In the genomic region with DNA sequence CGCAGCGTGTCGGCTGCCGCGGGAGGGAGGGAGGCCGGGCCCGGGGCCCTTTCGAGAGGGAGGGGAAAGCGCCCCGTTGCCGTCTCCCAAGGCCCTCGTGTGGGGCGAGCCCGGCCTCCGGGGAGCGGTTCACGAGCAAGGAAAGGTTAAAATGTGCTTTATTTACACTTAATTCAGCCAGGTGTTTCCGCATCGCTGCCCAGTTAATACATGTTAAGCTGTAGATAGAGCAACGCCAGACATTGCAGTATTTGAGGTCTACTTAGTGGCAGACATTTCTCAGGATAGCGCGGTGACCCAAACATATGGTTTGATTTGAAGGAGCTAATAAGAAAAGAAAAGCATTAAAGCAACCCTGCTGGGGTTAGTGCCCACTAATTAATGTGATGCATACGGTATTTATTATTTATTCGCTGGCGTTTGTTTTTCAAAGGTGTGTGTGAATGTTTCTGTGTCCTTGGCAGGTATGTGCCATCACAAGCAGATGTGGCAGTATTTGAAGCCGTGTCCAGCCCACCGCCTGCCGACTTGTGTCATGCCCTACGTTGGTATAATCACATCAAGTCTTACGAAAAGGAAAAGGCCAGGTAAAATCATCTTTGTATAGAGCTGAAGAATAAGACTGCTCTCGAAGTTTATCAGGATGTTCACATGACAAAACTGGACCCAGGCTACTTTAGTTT, we compare ENCODE assay signal across 8 cellular contexts. TPM values are rescaled to one million over a fixed set of nuclear protein-coding genes. Genes with fewer than 3 reads are reported as not detected.
A peak's percentile ranks its signal among the peaks of the same experiment; 100 is the strongest.
DNase-seq lines count a peak whose midpoint lies in the region; ATAC-seq and TF ChIP-seq lines count a peak whose summit lies in the region.

No MANE protein-coding gene starts in this region.

- H3K27ac ChIP-seq in VCaP (peak overlapping the region; percentile 92), esophagus (ENCODE audit: low read depth in 2 of 2, low read length in 1 of 2) (peak overlapping the region; percentile 82 to 94)

- intact Hi-C loops in natural killer cell (cut with micrococcal nuclease) = loop anchor here (5.0 kb wide), 1 partner anchor 1317 kb away; no protein-coding TSS in a partner anchor

- no peaks in the 10 kb centered on the region for H3K27me3 Mint-ChIP-seq in natural killer cell (ENCODE audit: low read depth in 2 of 2)

- WGBS in esophagus, 2 donors = 4% methylated on average over 31 of the region's 31 CpGs

- H3K9me3 ChIP-seq in esophagus (ENCODE audit: control insufficient read depth in 2 of 2, insufficient read depth in 1 of 2, low read depth in 1 of 2, low read length in 1 of 2) = no peaks in the 10 kb centered on the region

- ATAC-seq in GM19395 (IDR thresholded peaks at IDR 0.05; ENCODE audit: unreplicated experiment) (peak; percentile 48), HG03439 (IDR thresholded peaks at IDR 0.05; ENCODE audit: unreplicated experiment) (peak; percentile 48), natural killer cell (peak in 2 of 3 donors; percentile 51 to 70)

- H3K4me1 Mint-ChIP-seq in natural killer cell = peaks cover 42 to 48% of the 10 kb centered on the region in 2 donors

- DNase-seq in D341Med (ENCODE audit: low spot score) (peak; percentile 75), natural killer cell (no peak), glomerular visceral epithelial cell (ENCODE audit: extremely low spot score) (no peak)
- DNase-seq in effector CD4-positive, alpha-beta T cell = no peak

- no peaks in the 10 kb centered on the region for H3K9me3 Mint-ChIP-seq in natural killer cell

- H3K4me1 ChIP-seq in esophagus (ENCODE audit: control insufficient read depth in 2 of 2, insufficient read depth in 2 of 2, low read length in 1 of 2) = peaks cover 2% of the 10 kb centered on the region in 2 donors

- peak overlapping the region; percentile 72 to 78 for H3K4me3 ChIP-seq in esophagus (ENCODE audit: low read depth in 1 of 2, low read length in 2 of 2)

- H3K27ac Mint-ChIP-seq in natural killer cell = peak overlapping the region; percentile 99 to 100

- peaks cover 0 to 6% of the 10 kb centered on the region in 2 donors for H3K36me3 ChIP-seq in esophagus (ENCODE audit: control insufficient read depth in 2 of 2, insufficient read depth in 2 of 2, low read length in 1 of 2)

- TF ChIP-seq CTCF in VCaP (conservative IDR thresholded peaks at IDR 0.05) (no peak), natural killer cell (IDR thresholded peaks at IDR 0.05) (no peak)

- H3K4me3 Mint-ChIP-seq in natural killer cell = peak overlapping the region; percentile 99

- H3K36me3 Mint-ChIP-seq in natural killer cell = peaks cover 18% of the 10 kb centered on the region

- H3K27me3 ChIP-seq in esophagus (ENCODE audit: control insufficient read depth in 1 of 2, insufficient read depth in 2 of 2, low read length in 2 of 2) = no peaks in the 10 kb centered on the region

RNA-seq across cellular contexts. Expression of gene EEF1B2, which starts 0.6 kb away (rescaled TPM):
- polyA plus RNA-seq in esophagus = 1,000 to 10,000 TPM in 1 of 2 donors, 100 to 1,000 TPM in 1; 803 to 1,031 TPM
- 100 to 1,000 TPM; 354 to 404 (median 364) TPM for total RNA-seq in natural killer cell

RNA-seq across cellular contexts. Expression of gene NDUFS1, which starts 1.0 kb away (rescaled TPM):
- 10 to 100 TPM; 20.7 to 40.9 TPM for polyA plus RNA-seq in esophagus
- total RNA-seq in natural killer cell = 10 to 100 TPM; 44.0 to 47.8 (median 45.9) TPM
